In genomic region chr3:7503431-7503830, GRCh38 we compare ENCODE assay signal across 34 cellular contexts.
"Had no signal": no experiment of that assay in that cellular context is flagged by ENCODE, and none has a peak within 500 bp of the region (broad histone marks: within the 10 kb centered on the region; RNA-seq: fewer than 3 reads in every experiment).

No MANE protein-coding gene starts in this region.

- DNase-seq: activated B cell treated with CpG ODN at 0.5 μM for 24 hours; activated CD4-positive, alpha-beta memory T cell treated with anti-CD3 and anti-CD28 coated beads for 36 hours; activated CD4-positive, alpha-beta T cell treated with anti-CD3 and anti-CD28 coated beads for 48 hours; activated CD8-positive, alpha-beta memory T cell treated with anti-CD3 and anti-CD28 coated beads, Interleukin-2, amount 50 U/mL, for 48 hours; activated effector memory CD4-positive, alpha-beta T cell treated with Interleukin-2 at 50 U/mL for 16 hours; activated gamma-delta T cell treated with Interleukin-2 at 50 U/mL for 16 hours; activated naive CD4-positive, alpha-beta T cell treated with anti-CD3 and anti-CD28 coated beads, Interleukin-2, amount 50 U/mL, for 16 hours; activated naive CD4-positive, alpha-beta T cell treated with Interleukin-2 at 50 U/mL for 16 hours; activated T-cell treated with anti-CD3 and anti-CD28 coated beads for 4 hours; activated T-cell treated with anti-CD3 and anti-CD28 coated beads, Interleukin-2, amount 50 U/mL, for 24 hours; activated T-cell treated with anti-CD3 and anti-CD28 coated beads, Interleukin-2, amount 50 U/mL, for 72 hours; amniotic stem cell; anterior cingulate cortex; brain microvascular endothelial cell; cortex of kidney; dermis blood vessel endothelial cell; effector CD4-positive, alpha-beta T cell; effector memory CD8-positive, alpha-beta T cell; esophagus squamous epithelium; foreskin melanocyte; heart right ventricle; T-helper 1 cell; T-helper 17 cell; T1000; WERI-Rb-1 had no signal

- ATAC-seq: activated CD4-positive, CD25-positive, alpha-beta regulatory T cell treated with anti-CD3 and anti-CD28 coated beads, Interleukin-2, amount 50 U/mL, for 24 hours; activated T-cell treated with anti-CD3 and anti-CD28 coated beads, Interleukin-2, amount 50 U/mL, for 72 hours; effector memory CD8-positive, alpha-beta T cell; gastroesophageal sphincter; heart right ventricle; T-helper 17 cell had no signal

- H3K27ac Mint-ChIP-seq: activated B cell treated with CpG ODN at 0.5 μM for 24 hours; activated CD4-positive, alpha-beta memory T cell treated with anti-CD3 and anti-CD28 coated beads for 36 hours; activated naive CD8-positive, alpha-beta T cell; activated T-cell treated with anti-CD3 and anti-CD28 coated beads, Interleukin-2, amount 50 U/mL, for 24 hours; activated T-cell treated with anti-CD3 and anti-CD28 coated beads, Interleukin-2, amount 50 U/mL, for 72 hours; effector memory CD8-positive, alpha-beta T cell; T-helper 17 cell; T-helper 2 cell treated with Interferon-gamma antibody and Interleukin-4, amounts not matched to agents 5 μg/mL and 100 μg/mL, for 36 hours had no signal

- H3K36me3 Mint-ChIP-seq: activated CD4-positive, alpha-beta memory T cell treated with anti-CD3 and anti-CD28 coated beads for 36 hours; activated naive CD8-positive, alpha-beta T cell had no signal

- H3K4me1 ChIP-seq: gastroesophageal sphincter had no signal

- FAIRE-seq: astrocyte, bronchial epithelial cell, colon had no signal

- H3K4me1 Mint-ChIP-seq: activated B cell treated with CpG ODN at 0.5 μM for 24 hours; central memory CD8-positive, alpha-beta T cell; T-helper 17 cell had no signal

- H3K27me3 Mint-ChIP-seq: activated B cell treated with CpG ODN at 0.5 μM for 24 hours; activated CD4-positive, alpha-beta memory T cell treated with anti-CD3 and anti-CD28 coated beads for 36 hours; activated naive CD8-positive, alpha-beta T cell; activated T-cell treated with anti-CD3 and anti-CD28 coated beads, Interleukin-2, amount 50 U/mL, for 24 hours; central memory CD8-positive, alpha-beta T cell; effector memory CD8-positive, alpha-beta T cell; T-helper 17 cell had no signal

- H3K4me3 ChIP-seq: esophagus squamous epithelium, gastroesophageal sphincter, heart right ventricle had no signal

- H3K9me3 Mint-ChIP-seq: activated B cell treated with CpG ODN at 0.5 μM for 24 hours; T-helper 2 cell treated with Interferon-gamma antibody and Interleukin-4, amounts not matched to agents 5 μg/mL and 100 μg/mL, for 36 hours had no signal

- H3K36me3 ChIP-seq: brain microvascular endothelial cell, esophagus squamous epithelium, gastroesophageal sphincter, heart right ventricle, WERI-Rb-1 had no signal

- H3K27ac ChIP-seq: brain microvascular endothelial cell, epithelial cell of prostate, esophagus squamous epithelium, gastroesophageal sphincter, heart right ventricle, WERI-Rb-1 had no signal

- H3K9me3 ChIP-seq: esophagus squamous epithelium had no signal

- H3K4me3 Mint-ChIP-seq: activated B cell treated with CpG ODN at 0.5 μM for 24 hours; activated CD4-positive, alpha-beta memory T cell treated with anti-CD3 and anti-CD28 coated beads for 36 hours; activated naive CD8-positive, alpha-beta T cell; activated T-cell treated with anti-CD3 and anti-CD28 coated beads, Interleukin-2, amount 50 U/mL, for 24 hours; activated T-cell treated with anti-CD3 and anti-CD28 coated beads, Interleukin-2, amount 50 U/mL, for 72 hours; central memory CD8-positive, alpha-beta T cell; effector memory CD8-positive, alpha-beta T cell; T-helper 17 cell; T-helper 2 cell treated with Interferon-gamma antibody and Interleukin-4, amounts not matched to agents 5 μg/mL and 100 μg/mL, for 36 hours had no signal

- H3K27me3 ChIP-seq: brain microvascular endothelial cell, esophagus squamous epithelium, gastroesophageal sphincter, heart right ventricle had no signal
